Comparison of ENCODE assay signal across 11 cellular contexts in the genomic region with DNA sequence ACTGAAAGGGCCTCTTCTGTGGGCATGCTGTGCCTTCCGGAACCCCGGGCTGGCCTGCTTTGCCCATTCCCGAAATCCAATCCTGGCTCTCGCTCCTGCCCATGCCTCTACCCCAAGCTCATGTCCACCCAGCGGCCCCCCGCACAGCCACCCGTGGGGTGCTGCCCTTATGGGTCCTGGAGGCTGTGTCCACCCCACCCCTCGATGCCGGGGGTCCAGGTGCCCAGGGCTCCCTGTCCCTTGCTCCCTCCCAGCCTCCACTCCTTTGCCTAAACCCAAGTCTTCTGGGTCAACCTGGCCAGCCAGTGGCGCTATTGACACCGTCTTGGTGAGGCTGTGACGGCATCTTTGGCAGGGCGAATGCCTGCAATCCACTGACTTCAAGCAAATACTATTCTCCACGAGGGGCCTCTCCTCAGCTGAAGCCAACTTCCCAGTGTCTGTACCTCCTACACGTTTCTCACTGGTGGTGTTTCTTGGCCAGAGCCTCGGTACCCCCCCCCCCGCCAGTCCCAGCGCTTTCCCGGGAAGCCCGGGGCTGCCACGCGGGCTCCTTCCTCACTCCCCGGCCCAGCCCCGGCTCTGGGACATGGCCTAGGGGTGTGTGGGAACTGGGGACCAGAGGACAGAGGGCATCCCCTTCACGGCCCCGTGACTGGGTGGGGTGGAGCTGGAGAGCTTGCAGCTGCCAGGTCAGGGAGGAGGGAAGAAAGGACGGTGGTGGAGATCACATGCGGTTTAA. TPM values are rescaled to one million over a fixed set of nuclear protein-coding genes. Genes with fewer than 3 reads are reported as not detected.
DNase-seq lines count a peak whose midpoint lies in the region; ATAC-seq and TF ChIP-seq lines count a peak whose summit lies in the region.
"Had no signal": no experiment of that assay in that cellular context is flagged by ENCODE, and none has a peak within 500 bp of the region (broad histone marks: within the 10 kb centered on the region; RNA-seq: fewer than 3 reads in every experiment).

No MANE protein-coding gene starts in this region.

- CTCF ChIA-PET in A673 (lab: Charles Lee) = no interaction called here

- ATAC-seq in left lung = peak; percentile 6
- no peak for ATAC-seq in GM19324 (IDR thresholded peaks at IDR 0.05; ENCODE audit: low FRiP score, unreplicated experiment)
- no peak for ATAC-seq in GM21825 (IDR thresholded peaks at IDR 0.05; ENCODE audit: unreplicated experiment)

- H3K9me3 ChIP-seq in A673 (ENCODE audit: low read depth, low read length, poor library complexity, severe bottlenecking) (no peaks in the 10 kb centered on the region), left lung (no peaks in the 10 kb centered on the region)

- H3K27ac ChIP-seq in A673 (ENCODE audit: low read depth, low read length, poor library complexity, severe bottlenecking) (peak overlapping the region; percentile 2), left lung (no peak overlapping the region)

- H3K4me3 ChIP-seq in A673 (ENCODE audit: low read depth, low read length, poor library complexity, severe bottlenecking) (no peak overlapping the region), left lung (no peak overlapping the region)

- H3K36me3 ChIP-seq in A673 (ENCODE audit: insufficient read depth, low read length, poor library complexity, severe bottlenecking) (peaks cover 55% of the 10 kb centered on the region), left lung (peaks cover 0 to 58% of the 10 kb centered on the region in 2 donors)

- no peaks in the 10 kb centered on the region for H3K27me3 ChIP-seq in A673 (replicated peaks; ENCODE audit: insufficient read depth, low read depth, low read length, poor library complexity)
- no peaks in the 10 kb centered on the region for H3K27me3 ChIP-seq in left lung

- DNase-seq in A673 (ENCODE audit: low spot score) = no peak
- peak; percentile 43 for DNase-seq in SK-MEL-5 (ENCODE audit: low read depth, low spot score)
- DNase-seq in left lung = no peak
- no peak for DNase-seq in NCI-H226
- DNase-seq: activated CD4-positive, alpha-beta T cell treated with anti-CD3 and anti-CD28 coated beads for 4 hours; activated effector memory CD4-positive, alpha-beta T cell treated with Interleukin-2 at 50 U/mL for 16 hours; NCI-H1105; nucleus accumbens; SW 1271 had no signal

- TF ChIP-seq CTCF in A673 (conservative IDR thresholded peaks at IDR 0.05; ENCODE audit: low read depth, low read length) = no peak
- no peak for TF ChIP-seq CTCF in left lung (IDR thresholded peaks at IDR 0.05)

- H3K4me1 ChIP-seq in A673 (ENCODE audit: insufficient read depth, low read length, poor library complexity, severe bottlenecking) = no peaks in the 10 kb centered on the region
- H3K4me1 ChIP-seq in left lung = no peaks in the 10 kb centered on the region

- in situ Hi-C loops in SK-MEL-5 (cut with HindIII; ENCODE audit: low pct_unique_long_range_greater_than_20kb, low sequenced_read_pairs) = no loop called here

- no TSS peak for BruUV-seq in A673 (replicated peaks; lab: Mats Ljungman, UMichigan)

- POLR2A ChIA-PET in A673 (lab: Charles Lee; ENCODE audit: low non-redundant PET) = no interaction called here

- intact Hi-C loops in A673 (cut with micrococcal nuclease; ENCODE audit: unreplicated experiment) = no loop called here
- intact Hi-C loops in left lung (cut with DNase I) = no loop called here

RNA-seq across cellular contexts. Expression of gene DUS1L, which starts 12.2 kb away (rescaled TPM):
- 139 and 143 TPM in 2 replicates for total RNA-seq in A673 (2021)
- 182 and 198 TPM in 2 replicates for total RNA-seq in SK-MEL-5 (2014; rRNA removed; shearing (Covaris generic))
- 219 and 263 TPM in 2 replicates for polyA plus RNA-seq in SK-MEL-5 (2015; cell fraction: cytosol; rRNA removed)
- polyA plus RNA-seq in SK-MEL-5 (2015; cell fraction: nucleus; rRNA removed) = 2,220 and 2,386 TPM in 2 replicates
- total RNA-seq in left lung = 100 to 1,000 TPM; 102 to 103 TPM

RNA-seq across cellular contexts. Expression of gene FASN, which starts 20.2 kb away (rescaled TPM):
- 591 and 676 TPM in 2 replicates for total RNA-seq in A673 (2021)
- total RNA-seq in SK-MEL-5 (2014; rRNA removed; shearing (Covaris generic)) = 147 and 184 TPM in 2 replicates
- 447 and 551 TPM in 2 replicates for polyA plus RNA-seq in SK-MEL-5 (2015; cell fraction: cytosol; rRNA removed)
- polyA plus RNA-seq in SK-MEL-5 (2015; cell fraction: nucleus; rRNA removed) = 411 and 464 TPM in 2 replicates
- 100 to 1,000 TPM; 288 to 550 TPM for total RNA-seq in left lung

RNA-seq across cellular contexts. Expression of gene GPS1, which starts 26.1 kb away (rescaled TPM):
- total RNA-seq in A673 (2021) (162 and 192 TPM in 2 replicates), left lung (100 to 1,000 TPM in 1 of 2 donors, 10 to 100 TPM in 1; 75.3 to 101 TPM)
- 284 and 295 TPM in 2 replicates for total RNA-seq in SK-MEL-5 (2014; rRNA removed; shearing (Covaris generic))
- 346 and 351 TPM in 2 replicates for polyA plus RNA-seq in SK-MEL-5 (2015; cell fraction: cytosol; rRNA removed)
- polyA plus RNA-seq in SK-MEL-5 (2015; cell fraction: nucleus; rRNA removed) = 586 and 598 TPM in 2 replicates

RNA-seq across cellular contexts. Expression of gene RFNG, which starts 26.2 kb away (rescaled TPM):
- total RNA-seq in A673 (2021) (31.5 and 39.4 TPM in 2 replicates), left lung (10 to 100 TPM; 29.3 to 44.9 TPM)
- 29.2 and 29.3 TPM in 2 replicates for total RNA-seq in SK-MEL-5 (2014; rRNA removed; shearing (Covaris generic))
- polyA plus RNA-seq in SK-MEL-5 (2015; cell fraction: cytosol; rRNA removed) = 69.4 and 86.5 TPM in 2 replicates
- 327 and 461 TPM in 2 replicates for polyA plus RNA-seq in SK-MEL-5 (2015; cell fraction: nucleus; rRNA removed)

RNA-seq across cellular contexts. Expression of gene DCXR, which starts 40.3 kb away (rescaled TPM):
- 140 and 191 TPM in 2 replicates for total RNA-seq in A673 (2021)
- 120 and 129 TPM in 2 replicates for total RNA-seq in SK-MEL-5 (2014; rRNA removed; shearing (Covaris generic))
- polyA plus RNA-seq in SK-MEL-5 (2015; cell fraction: cytosol; rRNA removed) = 183 and 211 TPM in 2 replicates
- polyA plus RNA-seq in SK-MEL-5 (2015; cell fraction: nucleus; rRNA removed) = 192 and 229 TPM in 2 replicates
- 100 to 1,000 TPM; 113 to 152 TPM for total RNA-seq in left lung
